Comparison of ENCODE assay signal across 26 cellular contexts in genomic region chr1:200771625-200772555, GRCh38. TPM values are rescaled to one million over a fixed set of nuclear protein-coding genes. Genes with fewer than 3 reads are reported as not detected.
DNase-seq lines count a peak whose midpoint lies in the region; ATAC-seq, FAIRE-seq and TF ChIP-seq lines count a peak whose summit lies in the region.
"Had no signal": no experiment of that assay in that cellular context is flagged by ENCODE, and none has a peak within 500 bp of the region (broad histone marks: within the 10 kb centered on the region; RNA-seq: fewer than 3 reads in every experiment).

No MANE protein-coding gene starts in this region.

- no peak overlapping the region for H3K9ac ChIP-seq in K562 (ENCODE audit: insufficient read depth in 1 of 2, low read depth in 2 of 2, low read length in 2 of 2)
- peak overlapping the region; percentile 23 for H3K9ac ChIP-seq in keratinocyte (ENCODE audit: control insufficient read depth, extremely low read depth, insufficient read depth, low read length)

- H3K27me3 ChIP-seq in K562 (ENCODE audit: control insufficient read depth in 2 of 2, insufficient read depth in 2 of 2, low read length in 2 of 2) = no peaks in the 10 kb centered on the region
- no peaks in the 10 kb centered on the region for H3K27me3 ChIP-seq in keratinocyte (ENCODE audit: control insufficient read depth, extremely low read depth, insufficient read depth, low read length)
- H3K27me3 ChIP-seq: BE2C, brain microvascular endothelial cell, SJCRH30, tibial artery had no signal

- intact Hi-C loops in K562 (cut with micrococcal nuclease) = no loop called here

- DNase-seq in HT1080 (ENCODE audit: low read depth) (peak; percentile 51), K562 (ENCODE audit: extremely low read depth in 1 of 4, low spot score in 3 of 4) (no peak), keratinocyte (ENCODE audit: low read depth, low spot score) (peak; percentile 75), urothelium cell line (ENCODE audit: low spot score) (peak; percentile 53), NCI-H128 (lab: John Stamatoyannopoulos, UW; ENCODE audit: unreplicated experiment) (no peak), NCI-H2081 treated with DMSO at 0.1 percent for 48 hours (lab: John Stamatoyannopoulos, UW) (no peak), ureter (ENCODE audit: low spot score) (no peak)
- DNase-seq: activated CD4-positive, alpha-beta T cell treated with anti-CD3 and anti-CD28 coated beads, Interleukin-2, amount 10 ng/mL, durations not matched to agents 7 days and 5 days; activated CD8-positive, alpha-beta memory T cell treated with anti-CD3 and anti-CD28 coated beads, Interleukin-2, amount 50 U/mL, for 4 hours; activated effector memory CD4-positive, alpha-beta T cell treated with Interleukin-2 at 50 U/mL for 16 hours; BE2C; brain microvascular endothelial cell; Caco-2; foreskin melanocyte; IMR-90; left ventricle myocardium superior; MM.1S; NCI-H146; NCI-H748 treated with DMSO at 0.1 percent for 48 hours; OCI-M1; SJCRH30; stimulated activated CD4-positive, alpha-beta T cell treated with anti-CD3 and anti-CD28 coated beads, Interleukin-2, amount 100 ng/mL, for 24 hours; stimulated activated naive CD8-positive, alpha-beta T cell treated with anti-CD3 and anti-CD28 coated beads, Interleukin-15, Interleukin-2, amounts not matched to agents 100 U/mL and 50 U/mL, for 24 hours; tibial artery had no signal

- H3K4me1 ChIP-seq in K562 (replicated peaks in 1 of 2; ENCODE audit: control insufficient read depth in 2 of 2, insufficient read depth in 2 of 2, low read length in 2 of 2) (peaks cover 0 to 3% of the 10 kb centered on the region in 2 experiments; a peak in 2 of 5 replicates), keratinocyte (ENCODE audit: control insufficient read depth, extremely low read depth, insufficient read depth, low read length) (peaks cover 12% of the 10 kb centered on the region)
- H3K4me1 ChIP-seq: prostate gland, SJCRH30 had no signal

- H3K4me2 ChIP-seq in K562 (ENCODE audit: insufficient read depth, low read length) = no peak overlapping the region
- peak overlapping the region; percentile 22 for H3K4me2 ChIP-seq in keratinocyte (ENCODE audit: control insufficient read depth, extremely low read depth, insufficient read depth, low read depth, low read length)

- TF ChIP-seq RAD21 in K562 (CRISPR knock-in tag; conservative IDR thresholded peaks at IDR 0.05 in 1 of 2, IDR thresholded peaks at IDR 0.05 in 1 of 2) = no peak

- dilution Hi-C loops in keratinocyte (cut with MboI; ENCODE audit: extremely low pct_ligation_motif_present, low sequenced_read_pairs) = no loop called here

- TF ChIP-seq EP300 in K562 (IDR thresholded peaks at IDR 0.05; ENCODE audit: low read length) = no peak

- H3K4me3 ChIP-seq in K562 (no peak overlapping the region), keratinocyte (ENCODE audit: control insufficient read depth in 2 of 3, extremely low read depth in 1 of 3, insufficient read depth in 2 of 3, low read depth in 1 of 3, low read length in 3 of 3) (no peak overlapping the region)
- H3K4me3 ChIP-seq: prostate gland, SJCRH30, tibial artery had no signal

- 69% methylated on average over 5 of the region's 5 CpGs for WGBS in K562 (ENCODE audit: insufficient coverage, low coverage, missing lambda C conversion rate)

- H2AFZ ChIP-seq in K562 (ENCODE audit: low read depth, low read length) (0 out of 2 replicates have a peak overlapping the region, but pooled peaks have one; percentile 8), keratinocyte (ENCODE audit: control insufficient read depth, low read length) (no peak overlapping the region)

- no peaks in the 10 kb centered on the region for H3K36me3 ChIP-seq in K562 (ENCODE audit: control insufficient read depth, insufficient read depth, low read length)
- H3K36me3 ChIP-seq in keratinocyte (ENCODE audit: control insufficient read depth in 2 of 2, extremely low read depth in 1 of 2, insufficient read depth in 2 of 2, low read length in 2 of 2) = peaks cover 6 to 16% of the 10 kb centered on the region in 2 experiments
- H3K36me3 ChIP-seq: prostate gland, SJCRH30 had no signal

- POLR2A ChIA-PET in K562 (lab: Yijun Ruan, JAX) = interaction anchor here (0.6 to 1.7 kb wide), 3 partner anchors 9 to 30 kb away, joined by 3 to 4 read pairs (median 4); no protein-coding TSS in a partner anchor

- FAIRE-seq in K562 (lab: Jason Lieb, UNC) (no peak), keratinocyte (lab: Jason Lieb, UNC) (peak; percentile 90), urothelium cell line (lab: Jason Lieb, UNC) (no peak)
- FAIRE-seq: endothelial cell of umbilical vein had no signal

- TF ChIP-seq POLR2A in K562 (conservative IDR thresholded peaks at IDR 0.05) = no peak

- no peaks in the 10 kb centered on the region for H3K79me2 ChIP-seq in K562 (ENCODE audit: control insufficient read depth, insufficient read depth, low read length)
- peaks cover 62% of the 10 kb centered on the region for H3K79me2 ChIP-seq in keratinocyte (ENCODE audit: control insufficient read depth, insufficient read depth, low read length)

- CTCF ChIA-PET in K562 (lab: Yijun Ruan, JAX; ENCODE audit: low intra/inter-chr PET ratio) = no interaction called here

- in situ Hi-C loops in K562 (cut with MboI) = no loop called here

- TF ChIP-seq CTCF in K562 (IDR thresholded peaks at IDR 0.05 in 2 of 3, conservative IDR thresholded peaks at IDR 0.05 in 1 of 3; ENCODE audit: insufficient read depth in 2 of 3, low read depth in 1 of 3, low read length in 3 of 3) (no peak), keratinocyte (optimal IDR thresholded peaks at IDR 0.05 in 1 of 3, IDR thresholded peaks at IDR 0.05 in 1 of 3, conservative IDR thresholded peaks at IDR 0.05 in 1 of 3; ENCODE audit: extremely low read depth in 1 of 3, insufficient read depth in 2 of 3, low read length in 3 of 3) (no peak)

- H3K9me3 ChIP-seq in K562 (replicated peaks; ENCODE audit: control insufficient read depth, insufficient read depth, low read depth, low read length) = no peaks in the 10 kb centered on the region
- H3K9me3 ChIP-seq in keratinocyte (ENCODE audit: control insufficient read depth, low read depth, low read length) = no peaks in the 10 kb centered on the region
- H3K9me3 ChIP-seq: BE2C, Caco-2, prostate gland, SJCRH30, tibial artery had no signal

- H3K9me1 ChIP-seq in K562 (ENCODE audit: control insufficient read depth, insufficient read depth, low read length) (no peaks in the 10 kb centered on the region), keratinocyte (ENCODE audit: control insufficient read depth, extremely low read depth, insufficient read depth, low read length) (no peaks in the 10 kb centered on the region)

- BruUV-seq in K562 (replicated peaks; lab: Mats Ljungman, UMichigan) = no TSS peak

- H3K27ac ChIP-seq in K562 (ENCODE audit: extremely low read depth, low read depth, low read length) (no peak overlapping the region), keratinocyte (ENCODE audit: control insufficient read depth, insufficient read depth, low read length) (peak overlapping the region; percentile 68)
- H3K27ac ChIP-seq: brain microvascular endothelial cell, prostate gland, SJCRH30, tibial artery had no signal

- no peak for ATAC-seq in K562
- ATAC-seq: left ventricle myocardium superior; stimulated activated naive CD8-positive, alpha-beta T cell treated with anti-CD3 and anti-CD28 coated beads, Interleukin-15, Interleukin-2, amounts not matched to agents 100 U/mL and 50 U/mL, for 24 hours had no signal

- H4K20me1 ChIP-seq in K562 (replicated peaks; ENCODE audit: control insufficient read depth, insufficient read depth, low read length) (no peaks in the 10 kb centered on the region), keratinocyte (ENCODE audit: control insufficient read depth, extremely low read depth, insufficient read depth, low read length) (peaks cover 4% of the 10 kb centered on the region)

TF ChIP-seq in K562, 482 proteins besides CTCF, POLR2A, EP300 and RAD21:
- TF ChIP-seq HDGF (IDR thresholded peaks at IDR 0.05) (no peak), ZNF507 (tag; conservative IDR thresholded peaks at IDR 0.05) (peak; percentile 22; the same call in 1 of the 2 replicates)

RNA-seq across cellular contexts. Expression of gene CAMSAP2, which starts 33.2 kb away (rescaled TPM):
- 17.0 and 17.8 TPM in 2 replicates for total RNA-seq in HT1080 (2014; rRNA removed; shearing (Covaris generic))
- polyA plus RNA-seq in HT1080 (2015; cell fraction: cytosol; rRNA removed) = 11.7 and 15.6 TPM in 2 replicates
- 18.1 and 24.1 TPM in 2 replicates for polyA plus RNA-seq in HT1080 (2015; cell fraction: nucleus; rRNA removed)
- 2.9 and 9.1 TPM in 2 replicates for total RNA-seq in K562 (2011; cell fraction: chromatin; rRNA removed; ENCODE audit: low replicate concordance)
- 0.83 and 1.1 TPM in 2 replicates for total RNA-seq in K562 (2011; cell fraction: nucleolus; rRNA removed)
- 1.8 TPM in 2 replicates for total RNA-seq in K562 (2011; cell fraction: nucleoplasm; rRNA removed)
- total RNA-seq in K562 (2014; rRNA removed) (2.7 and 2.9 TPM in 2 replicates), K562 (2014; rRNA removed; fragmentation: Illumina TruSeq; extraction: Trizol) (5.8 and 6.9 TPM in 2 replicates), K562 (2015; rRNA removed; fragmentation: Illumina TruSeq; extraction: Trizol) (7.4 and 7.5 TPM in 2 replicates), K562 (2021) (5.2 and 5.3 TPM in 2 replicates), ureter (37.8 TPM)
- polyA plus RNA-seq in K562 (2011; rRNA removed) (2.7 and 3.3 TPM in 2 replicates), K562 (2014; fragmentation: Illumina TruSeq; extraction: Trizol) (4.8 and 5.9 TPM in 2 replicates), K562 (2014; fragmentation: Nextera tagmentation; extraction: Ambion mirVana) (1 to 10 TPM; 1.4 to 1.7 TPM), K562 (2014; rRNA removed) (2.5 and 3.3 TPM in 2 replicates), keratinocyte (28.9 to 47.8 TPM (median 38.2 TPM) in 3 replicates)
- polyA plus RNA-seq in K562 (2011; cell fraction: cytosol; rRNA removed) = 0.37 and 1.0 TPM in 2 replicates
- polyA plus RNA-seq in K562 (2011; cell fraction: nucleus; rRNA removed) = 2.1 and 3.5 TPM in 2 replicates
- 3.5 and 3.7 TPM in 2 replicates for polyA plus RNA-seq in K562 (2012)
- 7.5 and 10.8 TPM in 2 replicates for polyA minus RNA-seq in K562 (2011; rRNA and poly(A)+ RNA removed)
- 3.2 and 4.0 TPM in 2 replicates for polyA minus RNA-seq in K562 (2011; cell fraction: cytosol; rRNA and poly(A)+ RNA removed)
- 2.8 and 4.9 TPM in 2 replicates for polyA minus RNA-seq in K562 (2011; cell fraction: nucleus; rRNA and poly(A)+ RNA removed)
- 76.4 TPM for polyA plus RNA-seq in keratinocyte (2011; ENCODE audit: low read depth)
- polyA plus RNA-seq in keratinocyte (2011; cell fraction: cytosol; rRNA removed) = 23.1 and 45.8 TPM in 2 replicates
- polyA plus RNA-seq in keratinocyte (2011; cell fraction: nucleus; rRNA removed) = 52.8 and 62.3 TPM in 2 replicates
- 38.7 and 42.8 TPM in 2 replicates for polyA plus RNA-seq in keratinocyte (2012; ENCODE audit: low replicate concordance)
- 28.0 to 91.3 TPM (median 69.4 TPM) in 3 replicates for polyA minus RNA-seq in keratinocyte
- polyA minus RNA-seq in keratinocyte (2011; cell fraction: cytosol; rRNA and poly(A)+ RNA removed) = 44.1 TPM
- polyA minus RNA-seq in keratinocyte (2011; cell fraction: nucleus; rRNA and poly(A)+ RNA removed) = 64.9 and 170 TPM in 2 replicates

Comparison
In these comparisons a context has a peak if more than half of its experiments do, and no peak if none do; other contexts are left out.
1. DNase-seq: peak in HT1080 (single experiment), keratinocyte (single experiment) and urothelium cell line (single experiment); none in K562 (0 of 4), NCI-H128 (single experiment), NCI-H2081 treated with DMSO at 0.1 percent for 48 hours (single experiment) and ureter (single experiment).